Comparison of ENCODE assay signal across 24 cellular contexts in the genomic region with DNA sequence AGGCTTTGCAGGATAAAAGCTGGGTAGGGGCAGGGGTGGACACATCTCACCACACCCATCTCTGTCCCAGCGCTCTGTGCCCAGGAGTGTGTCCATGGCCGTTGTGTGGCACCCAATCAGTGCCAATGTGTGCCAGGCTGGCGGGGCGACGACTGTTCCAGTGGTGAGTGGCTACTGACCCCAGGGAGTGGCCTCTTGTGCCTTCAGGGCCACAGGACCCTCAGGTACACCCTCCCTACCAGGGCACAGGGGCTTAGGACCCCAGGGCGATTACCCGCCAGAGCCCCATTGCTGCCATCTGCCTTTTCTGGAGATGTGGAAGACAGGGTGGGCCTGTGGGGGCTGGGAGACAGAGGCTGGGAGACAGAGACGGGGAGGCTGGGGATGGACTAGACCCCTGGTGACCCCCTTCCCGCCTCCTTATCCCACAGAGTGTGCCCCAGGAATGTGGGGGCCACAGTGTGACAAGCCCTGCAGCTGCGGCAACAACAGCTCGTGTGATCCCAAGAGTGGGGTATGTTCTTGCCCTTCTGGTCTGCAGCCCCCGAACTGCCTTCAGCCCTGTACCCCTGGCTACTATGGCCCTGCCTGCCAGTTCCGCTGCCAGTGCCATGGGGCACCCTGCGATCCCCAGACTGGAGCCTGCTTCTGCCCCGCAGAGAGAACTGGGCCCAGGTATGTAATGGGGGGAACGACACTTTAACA. TPM values are rescaled to one million over a fixed set of nuclear protein-coding genes. Genes with fewer than 3 reads are reported as not detected.
DNase-seq lines count a peak whose midpoint lies in the region; ATAC-seq and TF ChIP-seq lines count a peak whose summit lies in the region.
"Had no signal": no experiment of that assay in that cellular context is flagged by ENCODE, and none has a peak within 500 bp of the region (broad histone marks: within the 10 kb centered on the region; RNA-seq: fewer than 3 reads in every experiment).

No MANE protein-coding gene starts in this region.

- no peak overlapping the region for H3K27ac Mint-ChIP-seq in chondrocyte (ENCODE audit: unreplicated experiment)
- H3K27ac Mint-ChIP-seq: CD8-positive, alpha-beta memory T cell had no signal

- H3K36me3 Mint-ChIP-seq in chondrocyte (ENCODE audit: low read depth), result peaks cover 1% of the 10 kb centered on the region
- H3K36me3 Mint-ChIP-seq: CD8-positive, alpha-beta memory T cell had no signal

- H3K9me3 ChIP-seq in left ventricle myocardium inferior (replicated peaks) (no peaks in the 10 kb centered on the region), lower lobe of right lung (no peaks in the 10 kb centered on the region)
- H3K9me3 ChIP-seq: Peyer's patch had no signal

- H3K4me3 ChIP-seq in left ventricle myocardium inferior (no peak overlapping the region), lower lobe of right lung (no peak overlapping the region)

- peaks cover 1% of the 10 kb centered on the region for H3K27me3 Mint-ChIP-seq in chondrocyte (ENCODE audit: low read depth)

- H3K4me1 ChIP-seq in left ventricle myocardium inferior (peaks cover 73% of the 10 kb centered on the region), lower lobe of right lung (peaks cover 18% of the 10 kb centered on the region)

- no peaks in the 10 kb centered on the region for H3K9me3 Mint-ChIP-seq in chondrocyte (ENCODE audit: low read depth)
- H3K9me3 Mint-ChIP-seq: CD8-positive, alpha-beta memory T cell had no signal

- H3K27me3 ChIP-seq in left ventricle myocardium inferior (ENCODE audit: low read depth) (peaks cover 40% of the 10 kb centered on the region), lower lobe of right lung (ENCODE audit: low read depth) (peaks cover 10% of the 10 kb centered on the region)
- H3K27me3 ChIP-seq: Peyer's patch had no signal

- no peak for ATAC-seq in Right ventricle myocardium inferior
- ATAC-seq in lower lobe of right lung, result no peak
- ATAC-seq in HG03469 (IDR thresholded peaks at IDR 0.05; ENCODE audit: unreplicated experiment), result no peak

- peaks cover 17% of the 10 kb centered on the region for H3K4me1 Mint-ChIP-seq in chondrocyte (ENCODE audit: low read depth)
- H3K4me1 Mint-ChIP-seq: CD8-positive, alpha-beta memory T cell had no signal

- DNase-seq in Right ventricle myocardium inferior (ENCODE audit: missing footprints) (peak; percentile 64), left ventricle myocardium inferior (no peak), chondrocyte (ENCODE audit: low spot score) (peak; percentile 82), lower lobe of right lung (peak; percentile 27), GOT3 (lab: John Stamatoyannopoulos, UW) (no peak), ureter (ENCODE audit: low spot score) (no peak)
- no peak for DNase-seq in activated effector memory CD4-positive, alpha-beta T cell treated with Interleukin-2 at 50 U/mL for 16 hours
- DNase-seq: 8988T; AML-193; CD8-positive, alpha-beta memory T cell; DMS53; NCI-H1417; NCI-H1694 treated with DMSO at 0.1 percent for 48 hours; NCI-H2081 treated with DMSO at 0.1 percent for 48 hours; NCI-H2171 treated with DMSO at 0.1 percent for 48 hours; NCI-H524 treated with DMSO at 0.1 percent for 48 hours; Peyer's patch; Right ventricle myocardium superior had no signal

- intact Hi-C loops in Right ventricle myocardium inferior (cut with DNase I), result no loop called here
- intact Hi-C loops in left ventricle myocardium inferior (cut with micrococcal nuclease), result no loop called here
- intact Hi-C loops in lower lobe of right lung (cut with DNase I), result no loop called here

- H3K27ac ChIP-seq in left ventricle myocardium inferior (replicated peaks), result no peak overlapping the region
- H3K27ac ChIP-seq in lower lobe of right lung, result no peak overlapping the region
- H3K27ac ChIP-seq: C4-2B, Peyer's patch had no signal

- no peak overlapping the region for H3K4me3 Mint-ChIP-seq in chondrocyte (ENCODE audit: unreplicated experiment)
- H3K4me3 Mint-ChIP-seq: CD8-positive, alpha-beta memory T cell had no signal

- TF ChIP-seq CTCF in left ventricle myocardium inferior (IDR thresholded peaks at IDR 0.05; ENCODE audit: borderline replicate concordance) (no peak), chondrocyte (IDR thresholded peaks at IDR 0.05) (no peak), lower lobe of right lung (IDR thresholded peaks at IDR 0.05) (no peak)

- peaks cover 47% of the 10 kb centered on the region for H3K36me3 ChIP-seq in left ventricle myocardium inferior
- H3K36me3 ChIP-seq in lower lobe of right lung, result peaks cover 30% of the 10 kb centered on the region
- H3K36me3 ChIP-seq: Peyer's patch had no signal

RNA-seq across cellular contexts. Expression of a gene that starts 12.8 kb away (rescaled TPM):
- total RNA-seq in Right ventricle myocardium inferior (8.1 TPM), left ventricle myocardium inferior (7.1 TPM), chondrocyte (1.4 to 13.7 TPM (median 9.9 TPM) in 3 replicates), lower lobe of right lung (14.8 TPM), ureter (10.0 TPM)
- total RNA-seq: CD8-positive, alpha-beta memory T cell; H4; OCI-LY7; SK-MEL-5 had no signal

RNA-seq across cellular contexts. Expression of a gene that starts 14.1 kb away (rescaled TPM):
- total RNA-seq in Right ventricle myocardium inferior (not detected), left ventricle myocardium inferior (0.27 TPM), chondrocyte (not detected in 3 replicates), lower lobe of right lung (5.3 TPM), ureter (not detected)
- total RNA-seq: CD8-positive, alpha-beta memory T cell; H4; M059J; OCI-LY7; Peyer's patch; Right ventricle myocardium superior; SK-MEL-5 had no signal

RNA-seq across cellular contexts. Expression of a gene that starts 45.7 kb away (rescaled TPM):
- total RNA-seq in Right ventricle myocardium inferior, result 2.4 TPM
- 1.0 TPM for total RNA-seq in left ventricle myocardium inferior
- total RNA-seq in chondrocyte, result not detected in 3 replicates
- total RNA-seq in lower lobe of right lung, result 1.9 TPM
- 1.7 TPM for total RNA-seq in ureter
- total RNA-seq: M059J, OCI-LY7 had no signal

RNA-seq across cellular contexts. Expression of a gene that starts 47.4 kb away (rescaled TPM):
- 0.46 TPM for total RNA-seq in Right ventricle myocardium inferior
- 0.41 TPM for total RNA-seq in left ventricle myocardium inferior
- not detected in 3 replicates for total RNA-seq in chondrocyte
- total RNA-seq in lower lobe of right lung, result not detected
- 0.13 TPM for total RNA-seq in ureter
- total RNA-seq: H4, M059J, OCI-LY7, Peyer's patch, SK-MEL-5 had no signal

Comparison
In these comparisons a context has a peak if more than half of its experiments do, and no peak if none do; other contexts are left out.
1. DNase-seq: peak in Right ventricle myocardium inferior (single experiment), chondrocyte (single experiment) and lower lobe of right lung (single experiment); none in left ventricle myocardium inferior (single experiment), GOT3 (single experiment), activated effector memory CD4-positive, alpha-beta T cell treated with Interleukin-2 at 50 U/mL for 16 hours (single experiment) and ureter (single experiment).